ENCODE assay signal across 11 cellular contexts in the genomic region with DNA sequence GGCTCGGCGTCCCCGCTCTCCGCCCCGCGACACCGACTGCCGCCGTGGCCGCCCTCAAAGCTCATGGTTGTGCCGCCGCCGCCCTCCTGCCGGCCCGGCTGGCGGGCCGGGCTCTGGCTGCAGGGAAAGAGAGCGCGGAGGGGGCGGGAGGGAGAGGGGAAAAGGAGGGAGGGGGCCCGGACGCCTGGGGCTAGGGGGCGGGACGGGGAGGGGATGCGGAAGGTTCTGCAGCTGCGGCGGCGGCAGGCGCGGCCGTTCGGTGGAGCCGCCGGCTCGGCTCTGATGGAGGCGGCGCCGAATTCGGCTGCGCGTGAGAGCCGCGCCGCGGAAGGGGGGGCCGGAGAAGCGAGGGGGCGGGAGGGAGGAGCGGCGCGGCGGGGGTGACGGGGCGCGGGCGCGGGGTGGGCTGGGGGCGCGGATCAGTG. TPM values are rescaled to one million over a fixed set of nuclear protein-coding genes. Genes with fewer than 3 reads are reported as not detected.
DNase-seq lines count a peak whose midpoint lies in the region; ATAC-seq, FAIRE-seq and TF ChIP-seq lines count a peak whose summit lies in the region.
"Had no signal": no experiment of that assay in that cellular context is flagged by ENCODE, and none has a peak within 500 bp of the region (broad histone marks: within the 10 kb centered on the region; RNA-seq: fewer than 3 reads in every experiment).

A gene with protein sequence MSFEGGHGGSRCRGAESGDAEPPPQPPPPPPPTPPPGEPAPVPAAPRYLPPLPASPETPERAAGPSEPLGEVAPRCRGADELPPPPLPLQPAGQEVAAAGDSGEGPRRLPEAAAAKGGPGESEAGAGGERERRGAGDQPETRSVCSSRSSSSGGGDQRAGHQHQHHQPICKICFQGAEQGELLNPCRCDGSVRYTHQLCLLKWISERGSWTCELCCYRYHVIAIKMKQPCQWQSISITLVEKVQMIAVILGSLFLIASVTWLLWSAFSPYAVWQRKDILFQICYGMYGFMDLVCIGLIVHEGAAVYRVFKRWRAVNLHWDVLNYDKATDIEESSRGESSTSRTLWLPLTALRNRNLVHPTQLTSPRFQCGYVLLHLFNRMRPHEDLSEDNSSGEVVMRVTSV (minus strand): TSS at position 281 of the 425 bp plus-strand sequence. CDS start 216 bp downstream, at position 65.

- no peak for FAIRE-seq in HTR-8/SVneo (lab: Jason Lieb, UNC)
- FAIRE-seq: K562 had no signal

- H3K36me3 ChIP-seq in NT2/D1 (ENCODE audit: insufficient read depth, insufficient read length, low read length) (no peaks in the 10 kb centered on the region), iPS-15b (ENCODE audit: control insufficient read depth, insufficient read depth, low read length) (no peaks in the 10 kb centered on the region), subcutaneous abdominal adipose tissue (ENCODE audit: control insufficient read depth in 5 of 5, insufficient read depth in 5 of 5, low read length in 5 of 5) (no peaks in the 10 kb centered on the region), right lobe of liver (no peaks in the 10 kb centered on the region)
- H3K36me3 ChIP-seq: SJSA1 had no signal

- H3K27me3 ChIP-seq in NT2/D1 (ENCODE audit: insufficient read depth, insufficient read length): peaks cover 28% of the 10 kb centered on the region
- H3K27me3 ChIP-seq in iPS-15b (ENCODE audit: control insufficient read depth, insufficient read depth, low read length): peaks cover 36% of the 10 kb centered on the region
- H3K27me3 ChIP-seq in subcutaneous abdominal adipose tissue (ENCODE audit: control insufficient read depth in 5 of 5, insufficient read depth in 4 of 5, low read length in 5 of 5): peaks cover 7 to 33% (median 22%) of the 10 kb centered on the region in 5 donors
- no peaks in the 10 kb centered on the region for H3K27me3 ChIP-seq in right lobe of liver

- intact Hi-C loops in right lobe of liver (cut with DNase I): no loop called here

- WGBS in right lobe of liver (ENCODE audit: insufficient coverage, low coverage, low lambda C conversion rate, missing lambda C conversion rate): 0% methylated on average over 4 of the region's 59 CpGs

- H3K9ac ChIP-seq in NT2/D1 (ENCODE audit: insufficient read length, low read depth) (peak within 1 kb of the TSS; percentile 64), iPS-15b (ENCODE audit: low read depth, low read length) (no peak within 1 kb of the TSS), subcutaneous abdominal adipose tissue (ENCODE audit: low read length in 5 of 5) (no peak within 1 kb of the TSS)

- H3K4me3 ChIP-seq in NT2/D1 (ENCODE audit: insufficient read length, low read depth): peak within 1 kb of the TSS; percentile 43
- H3K4me3 ChIP-seq in iPS-15b (ENCODE audit: low read depth, low read length): peak within 1 kb of the TSS; percentile 58
- peak within 1 kb of the TSS in 3 of 5 donors; percentile 11 to 50 (median 43) for H3K4me3 ChIP-seq in subcutaneous abdominal adipose tissue (ENCODE audit: low read depth in 1 of 5, low read length in 5 of 5)
- peak within 1 kb of the TSS in 1 of 3 donors; percentile 27 for H3K4me3 ChIP-seq in right lobe of liver
- H3K4me3 ChIP-seq: K562, SJSA1 had no signal

- H3K27ac ChIP-seq in subcutaneous abdominal adipose tissue (ENCODE audit: low read depth, low read length) (no peak within 1 kb of the TSS), right lobe of liver (no peak within 1 kb of the TSS)
- H3K27ac ChIP-seq: SJSA1 had no signal

- TF ChIP-seq CTCF in right lobe of liver (IDR thresholded peaks at IDR 0.05): no peak

- DNase-seq in activated gamma-delta T cell (lab: John Stamatoyannopoulos, UW): peak; percentile 3
- DNase-seq in activated gamma-delta T cell treated with Interleukin-2 at 50 U/mL for 16 hours: no peak
- no peak for DNase-seq in NT2/D1 (ENCODE audit: low read depth, low spot score)
- DNase-seq in HTR-8/SVneo (ENCODE audit: insufficient read length, low spot score): no peak
- DNase-seq in right lobe of liver: no peak

- H3K9me3 ChIP-seq in NT2/D1 (ENCODE audit: insufficient read depth, low read length) (no peaks in the 10 kb centered on the region), iPS-15b (ENCODE audit: control insufficient read depth, insufficient read depth, low read length) (no peaks in the 10 kb centered on the region), subcutaneous abdominal adipose tissue (ENCODE audit: control insufficient read depth in 5 of 5, low read length in 5 of 5) (no peaks in the 10 kb centered on the region), right lobe of liver (no peaks in the 10 kb centered on the region)

- ATAC-seq in esophagus mucosa (no peak), right lobe of liver (no peak)

- H3K4me1 ChIP-seq in NT2/D1 (ENCODE audit: insufficient read depth, insufficient read length) (no peaks in the 10 kb centered on the region), iPS-15b (ENCODE audit: control insufficient read depth, insufficient read depth, low read length) (no peaks in the 10 kb centered on the region), subcutaneous abdominal adipose tissue (ENCODE audit: control insufficient read depth in 5 of 5, insufficient read depth in 5 of 5, low read length in 5 of 5) (peaks cover 0 to 4% (median 0%) of the 10 kb centered on the region in 5 donors), right lobe of liver (no peaks in the 10 kb centered on the region)

- TF ChIP-seq POLR2A in right lobe of liver (IDR thresholded peaks at IDR 0.05): no peak

RNA-seq across cellular contexts. Expression of the gene that starts here (rescaled TPM):
- not detected for total RNA-seq in esophagus mucosa
- not detected for total RNA-seq in right lobe of liver
- total RNA-seq: epithelial cell of proximal tubule, K562, SJSA1 had no signal
